1 cellular context compared by ENCODE assay signal in genomic region chr15:85403745-85404144, GRCh38.
TF ChIP-seq lines count a peak whose summit lies in the region.

No MANE protein-coding gene starts in this region.

TF ChIP-seq in HepG2, 621 proteins besides CTCF, POLR2A, EP300 and RAD21:
- TF ChIP-seq RBAK (CRISPR knock-in tag; IDR thresholded peaks at IDR 0.05) (no peak), ZNF530 (CRISPR knock-in tag; IDR thresholded peaks at IDR 0.05; ENCODE audit: low read depth) (no peak), SIX1 (CRISPR knock-in tag; IDR thresholded peaks at IDR 0.05; ENCODE audit: borderline replicate concordance) (no peak), ZNF3 (CRISPR knock-in tag; IDR thresholded peaks at IDR 0.05) (no peak), ZFY (CRISPR knock-in tag; IDR thresholded peaks at IDR 0.05) (no peak), GATAD2A (CRISPR knock-in tag; IDR thresholded peaks at IDR 0.05) (no peak), ZNF777 (CRISPR knock-in tag; IDR thresholded peaks at IDR 0.05) (no peak), ZNF44 (CRISPR knock-in tag; IDR thresholded peaks at IDR 0.05) (no peak), PPARG (CRISPR knock-in tag; conservative IDR thresholded peaks at IDR 0.05) (no peak), MTF1 (CRISPR knock-in tag; IDR thresholded peaks at IDR 0.05) (no peak), ZBTB1 (CRISPR knock-in tag; IDR thresholded peaks at IDR 0.05; ENCODE audit: borderline replicate concordance) (no peak), BCLAF1 (IDR thresholded peaks at IDR 0.05) (no peak), ZNF619 (CRISPR knock-in tag; IDR thresholded peaks at IDR 0.05) (no peak), ETV6 (CRISPR knock-in tag; conservative IDR thresholded peaks at IDR 0.05) (no peak), DMTF1 (CRISPR knock-in tag; IDR thresholded peaks at IDR 0.05) (no peak)
